In genomic region chr12:124909831-124910560, GRCh38 we compare ENCODE assay signal across 9 cellular contexts. TPM values are rescaled to one million over a fixed set of nuclear protein-coding genes. Genes with fewer than 3 reads are reported as not detected.
DNase-seq lines count a peak whose midpoint lies in the region; ATAC-seq and TF ChIP-seq lines count a peak whose summit lies in the region.
"Had no signal": no experiment of that assay in that cellular context is flagged by ENCODE, and none has a peak within 500 bp of the region (broad histone marks: within the 10 kb centered on the region; RNA-seq: fewer than 3 reads in every experiment).

No MANE protein-coding gene starts in this region.

- peaks cover 0 to 3% of the 10 kb centered on the region in 2 donors for H3K27me3 Mint-ChIP-seq in natural killer cell treated with Interleukin-12 subunit alpha and Interleukin-12 subunit beta and Interleukin-15 and Interleukin-18, amount 100 ng/mL, for 72 hours

- peak overlapping the region; percentile 21 to 62 for H3K27ac ChIP-seq in coronary artery

- DNase-seq in CD1c-positive myeloid dendritic cell (ENCODE audit: extremely low spot score) (peak; percentile 58), M059J (ENCODE audit: low read depth) (peak; percentile 63), coronary artery (ENCODE audit: low spot score) (no peak), epidermal melanocyte (ENCODE audit: insufficient read length, low spot score) (no peak), NCI-H524 treated with DMSO at 0.1 percent for 48 hours (lab: John Stamatoyannopoulos, UW) (no peak)
- no peak for DNase-seq in natural killer cell treated with Interleukin-12 subunit alpha and Interleukin-12 subunit beta and Interleukin-15 and Interleukin-18, amount 100 ng/mL, for 72 hours (ENCODE audit: low spot score)
- DNase-seq: KG1 had no signal

- H3K27ac Mint-ChIP-seq in natural killer cell treated with Interleukin-12 subunit alpha and Interleukin-12 subunit beta and Interleukin-15 and Interleukin-18, amount 100 ng/mL, for 72 hours, result peak overlapping the region; percentile 47 to 66

- no peaks in the 10 kb centered on the region for H3K9me3 Mint-ChIP-seq in natural killer cell treated with Interleukin-12 subunit alpha and Interleukin-12 subunit beta and Interleukin-15 and Interleukin-18, amount 100 ng/mL, for 72 hours

- H3K4me1 Mint-ChIP-seq in natural killer cell treated with Interleukin-12 subunit alpha and Interleukin-12 subunit beta and Interleukin-15 and Interleukin-18, amount 100 ng/mL, for 72 hours (ENCODE audit: low read depth in 2 of 2), result peaks cover 53 to 54% of the 10 kb centered on the region in 2 donors

- H3K36me3 Mint-ChIP-seq in natural killer cell treated with Interleukin-12 subunit alpha and Interleukin-12 subunit beta and Interleukin-15 and Interleukin-18, amount 100 ng/mL, for 72 hours, result peaks cover 33% of the 10 kb centered on the region

- H3K4me3 Mint-ChIP-seq in natural killer cell treated with Interleukin-12 subunit alpha and Interleukin-12 subunit beta and Interleukin-15 and Interleukin-18, amount 100 ng/mL, for 72 hours, result peak overlapping the region; percentile 56

- peak overlapping the region; percentile 70 for H3K4me3 ChIP-seq in coronary artery

- ATAC-seq in natural killer cell treated with Interleukin-12 subunit alpha and Interleukin-12 subunit beta and Interleukin-15 and Interleukin-18, amount 100 ng/mL, for 72 hours, result no peak
- ATAC-seq in HG03378 (IDR thresholded peaks at IDR 0.05; ENCODE audit: unreplicated experiment), result no peak
- ATAC-seq in GM19395 (IDR thresholded peaks at IDR 0.05; ENCODE audit: unreplicated experiment), result no peak

- TF ChIP-seq CTCF in coronary artery (IDR thresholded peaks at IDR 0.05), result no peak

RNA-seq across cellular contexts. Expression of gene UBC, which starts 4.5 kb away (rescaled TPM):
- total RNA-seq in M059J (2014; rRNA removed; shearing (Covaris generic)), result 1,164 and 1,374 TPM in 2 replicates
- total RNA-seq in natural killer cell treated with Interleukin-12 subunit alpha and Interleukin-12 subunit beta and Interleukin-15 and Interleukin-18, amount 100 ng/mL, for 72 hours, result 1,000 to 10,000 TPM in 1 of 2 donors, 100 to 1,000 TPM in 1; 691 to 1,324 TPM

RNA-seq across cellular contexts. Expression of gene SCARB1, which starts 46.3 kb away (rescaled TPM):
- 35.6 and 38.0 TPM in 2 replicates for total RNA-seq in M059J (2014; rRNA removed; shearing (Covaris generic))
- 10 to 100 TPM in 1 of 2 donors, 1 to 10 TPM in 1; 10.0 to 45.6 TPM for total RNA-seq in natural killer cell treated with Interleukin-12 subunit alpha and Interleukin-12 subunit beta and Interleukin-15 and Interleukin-18, amount 100 ng/mL, for 72 hours

Comparison
In these comparisons a context has a peak if more than half of its experiments do, and no peak if none do; other contexts are left out.
1. DNase-seq: peak in CD1c-positive myeloid dendritic cell (single experiment) and M059J (single experiment); none in coronary artery (single experiment), natural killer cell treated with Interleukin-12 subunit alpha and Interleukin-12 subunit beta and Interleukin-15 and Interleukin-18, amount 100 ng/mL, for 72 hours (single experiment), epidermal melanocyte (single experiment) and NCI-H524 treated with DMSO at 0.1 percent for 48 hours (single experiment).